ENCODE assay signal across 19 cellular contexts in genomic region chrX:138150709-138151108, GRCh38.
A peak's percentile ranks its signal among the peaks of the same experiment; 100 is the strongest.
DNase-seq lines count a peak whose midpoint lies in the region; ATAC-seq and TF ChIP-seq lines count a peak whose summit lies in the region.
"Had no signal": no experiment of that assay in that cellular context is flagged by ENCODE, and none has a peak within 500 bp of the region (broad histone marks: within the 10 kb centered on the region; RNA-seq: fewer than 3 reads in every experiment).

No MANE protein-coding gene starts in this region.

- H3K36me3 ChIP-seq in Panc1 (ENCODE audit: control insufficient read depth, insufficient read depth, low read length) (no peaks in the 10 kb centered on the region), stomach (no peaks in the 10 kb centered on the region)
- H3K36me3 ChIP-seq: neutrophil had no signal

- 8 to 18% (median 14%) methylated on average over 2 of the region's 2 CpGs for WGBS in stomach, 5 donors

- no peak overlapping the region for H3K27ac ChIP-seq in 22Rv1
- no peak overlapping the region for H3K27ac ChIP-seq in Panc1 (ENCODE audit: low read length)
- no peak overlapping the region for H3K27ac ChIP-seq in stomach
- H3K27ac ChIP-seq: GM23248, neutrophil had no signal

- intact Hi-C loops in Panc1 (cut with micrococcal nuclease; ENCODE audit: unreplicated experiment) = no loop called here
- intact Hi-C loops in stomach (cut with DNase I; ENCODE audit: low total_unique reads) = no loop called here

- in situ Hi-C loops in KBM-7 (cut with MboI; ENCODE audit: low pct_unique_long_range_greater_than_20kb, low sequenced_read_pairs) = no loop called here
- in situ Hi-C loops in Panc1 (cut with HindIII; ENCODE audit: low pct_unique_long_range_greater_than_20kb, low sequenced_read_pairs) = no loop called here

- no peak for TF ChIP-seq POLR2A in stomach (IDR thresholded peaks at IDR 0.05)

- POLR2A ChIA-PET in Panc1 (lab: Charles Lee) = no interaction called here

- CTCF ChIA-PET in Panc1 (lab: Charles Lee) = no interaction called here

- peak; percentile 6 for DNase-seq in KBM-7
- DNase-seq in Panc1 (ENCODE audit: low read depth, low spot score) = no peak
- DNase-seq in stomach = no peak
- no peak for DNase-seq in T-helper 9 cell
- DNase-seq: activated CD4-positive, CD25-positive, alpha-beta regulatory T cell treated with anti-CD3 and anti-CD28 coated beads, Interleukin-2, amount 50 U/mL, for 72 hours; activated naive CD4-positive, alpha-beta T cell treated with anti-CD3 and anti-CD28 coated beads, Interleukin-2, amount 50 U/mL, for 16 hours; GM23248; mesenchymal stem cell; NCI-H1092; NCI-H524; right cardiac atrium; T-helper 2 cell had no signal

- H3K27me3 ChIP-seq in Panc1 (ENCODE audit: control insufficient read depth, insufficient read depth, low read length) = no peaks in the 10 kb centered on the region; the same call in 1 of the 2 replicates
- no peaks in the 10 kb centered on the region for H3K27me3 ChIP-seq in stomach
- H3K27me3 ChIP-seq: neutrophil had no signal

- H3K4me3 ChIP-seq in Panc1 (ENCODE audit: low read depth in 2 of 2, low read length in 2 of 2) (no peak overlapping the region), stomach (no peak overlapping the region)
- H3K4me3 ChIP-seq: GM23248 had no signal

- no peak for TF ChIP-seq EP300 in stomach (IDR thresholded peaks at IDR 0.05)

- H3K9me3 ChIP-seq in Panc1 (ENCODE audit: control insufficient read depth, insufficient read depth, low read depth, low read length) (no peaks in the 10 kb centered on the region), stomach (peaks cover 0 to 7% (median 0%) of the 10 kb centered on the region in 4 donors)
- H3K9me3 ChIP-seq: neutrophil had no signal

- ATAC-seq in Panc1 (no peak), HG03108 (IDR thresholded peaks at IDR 0.05; ENCODE audit: unreplicated experiment) (no peak), GM19463 (IDR thresholded peaks at IDR 0.05; ENCODE audit: unreplicated experiment) (no peak)
- ATAC-seq: esophagus mucosa, right cardiac atrium, Right ventricle myocardium inferior had no signal

- TF ChIP-seq CTCF in 22Rv1 (IDR thresholded peaks at IDR 0.05) = peak; percentile 35; the same call in 1 of the 2 replicates
- peak; percentile 26 for TF ChIP-seq CTCF in GM12873 (IDR thresholded peaks at IDR 0.05; ENCODE audit: insufficient read depth, low read depth, low read length, missing control alignments)
- peak; percentile 20; the same call in 1 of the 2 replicates for TF ChIP-seq CTCF in Panc1 (IDR thresholded peaks at IDR 0.05)
- no peak for TF ChIP-seq CTCF in stomach (IDR thresholded peaks at IDR 0.05)

- H3K4me1 ChIP-seq in Panc1 (ENCODE audit: control insufficient read depth, insufficient read depth, low read length) = no peaks in the 10 kb centered on the region
- no peaks in the 10 kb centered on the region for H3K4me1 ChIP-seq in stomach

- no TSS peak for BruUV-seq in Panc1 (replicated peaks; lab: Mats Ljungman, UMichigan)

Comparison
In these comparisons a context has a peak if more than half of its experiments do, and no peak if none do; other contexts are left out.
1. CTCF ChIP-seq: peak in 22Rv1 (single experiment), GM12873 (single experiment) and Panc1 (single experiment); none in stomach (0 of 7).